Comparison of ENCODE assay signal across 14 cellular contexts in the genomic region with DNA sequence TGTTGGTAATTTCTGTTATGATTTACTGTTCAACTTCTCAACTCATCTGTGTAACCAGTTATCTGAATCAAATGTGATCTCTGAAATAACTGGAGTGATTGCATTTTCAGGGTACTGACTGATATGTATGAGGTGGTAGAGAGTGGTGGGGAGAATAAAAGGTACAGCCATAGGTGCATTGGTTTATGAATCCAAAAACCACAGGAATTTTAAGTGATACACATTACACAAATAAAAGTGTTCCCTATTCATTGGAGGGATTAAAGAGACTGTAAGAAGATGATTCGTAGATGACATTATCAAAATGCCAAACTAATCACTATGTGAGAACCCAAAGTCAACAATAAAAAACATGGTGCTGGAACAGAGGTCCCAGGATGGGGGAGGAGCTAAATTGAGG.
DNase-seq lines count a peak whose midpoint lies in the region; ATAC-seq lines count a peak whose summit lies in the region.
"Had no signal": no experiment of that assay in that cellular context is flagged by ENCODE, and none has a peak within 500 bp of the region (broad histone marks: within the 10 kb centered on the region; RNA-seq: fewer than 3 reads in every experiment).

No MANE protein-coding gene starts in this region.

- peak; percentile 18 for DNase-seq in HT1080 (ENCODE audit: low read depth)
- DNase-seq in SW480 (ENCODE audit: low spot score) = peak; percentile 44
- DNase-seq in kidney tubule cell (ENCODE audit: low spot score) = peak; percentile 38
- no peak for DNase-seq in NCI-H2029 treated with DMSO at 0.1 percent for 48 hours (lab: John Stamatoyannopoulos, UW)
- DNase-seq in GM03348 (ENCODE audit: low spot score) = no peak
- DNase-seq: BE2C; Calu3; CD8-positive, alpha-beta T cell; DMS 273 treated with DMSO at 0.1 percent for 48 hours; HCEC 1CT had no signal

- ATAC-seq in GM18858 (IDR thresholded peaks at IDR 0.05; ENCODE audit: unreplicated experiment) (no peak), HG02884 (IDR thresholded peaks at IDR 0.05; ENCODE audit: unreplicated experiment) (no peak)
- ATAC-seq: A549; CD8-positive, alpha-beta T cell; GM12878 had no signal

Comparison
In these comparisons a context has a peak if more than half of its experiments do, and no peak if none do; other contexts are left out.
1. DNase-seq: peak in HT1080 (single experiment), SW480 (single experiment) and kidney tubule cell (single experiment); none in NCI-H2029 treated with DMSO at 0.1 percent for 48 hours (single experiment) and GM03348 (single experiment).